13 cellular contexts compared by ENCODE assay signal in genomic region chr12:93757792-93758694, GRCh38.
"Had no signal": no experiment of that assay in that cellular context is flagged by ENCODE, and none has a peak within 500 bp of the region (broad histone marks: within the 10 kb centered on the region; RNA-seq: fewer than 3 reads in every experiment).

No MANE protein-coding gene starts in this region.

- DNase-seq: activated CD4-positive, alpha-beta memory T cell treated with anti-CD3 and anti-CD28 coated beads for 36 hours; activated CD4-positive, alpha-beta T cell treated with anti-CD3 and anti-CD28 coated beads for 36 hours; activated effector memory CD4-positive, alpha-beta T cell treated with anti-CD3 and anti-CD28 coated beads, Interleukin-2, amount 50 U/mL, for 16 hours; activated T-cell treated with anti-CD3 and anti-CD28 coated beads, Interleukin-2, amount 50 U/mL, for 24 hours; foreskin fibroblast; lower lobe of right lung; nephron progenitor cell; sigmoid colon; stimulated activated CD4-positive, alpha-beta T cell treated with anti-CD3 and anti-CD28 coated beads, Interleukin-1b, Interleukin-23, amount 100 ng/mL, for 48 hours; stimulated activated naive CD8-positive, alpha-beta T cell treated with anti-CD3 and anti-CD28 coated beads, Interleukin-15, amount 100 ng/mL, for 72 hours had no signal

- ATAC-seq: activated CD4-positive, alpha-beta T cell treated with anti-CD3 and anti-CD28 coated beads for 36 hours; stimulated activated naive CD8-positive, alpha-beta T cell treated with anti-CD3 and anti-CD28 coated beads, Interleukin-15, amount 100 ng/mL, for 72 hours had no signal

- H3K27ac Mint-ChIP-seq: activated CD4-positive, alpha-beta memory T cell treated with anti-CD3 and anti-CD28 coated beads for 36 hours; activated CD4-positive, alpha-beta T cell treated with anti-CD3 and anti-CD28 coated beads for 36 hours; activated naive CD4-positive, alpha-beta T cell treated with anti-CD3 and anti-CD28 coated beads, Interleukin-2, amount 50 U/mL, for 24 hours; activated T-cell treated with anti-CD3 and anti-CD28 coated beads, Interleukin-2, amount 50 U/mL, for 24 hours; nephron progenitor cell; stimulated activated naive CD8-positive, alpha-beta T cell treated with anti-CD3 and anti-CD28 coated beads, Interleukin-15, amount 100 ng/mL, for 72 hours; type B pancreatic cell had no signal

- H3K4me3 Mint-ChIP-seq: activated CD4-positive, alpha-beta memory T cell treated with anti-CD3 and anti-CD28 coated beads for 36 hours; activated CD4-positive, alpha-beta T cell treated with anti-CD3 and anti-CD28 coated beads for 36 hours; activated naive CD4-positive, alpha-beta T cell treated with anti-CD3 and anti-CD28 coated beads, Interleukin-2, amount 50 U/mL, for 24 hours; activated T-cell treated with anti-CD3 and anti-CD28 coated beads, Interleukin-2, amount 50 U/mL, for 24 hours; nephron progenitor cell; stimulated activated naive CD8-positive, alpha-beta T cell treated with anti-CD3 and anti-CD28 coated beads, Interleukin-15, amount 100 ng/mL, for 72 hours had no signal

- H3K27ac ChIP-seq: lower lobe of right lung, sigmoid colon, VCaP had no signal

- H3K27me3 Mint-ChIP-seq: activated CD4-positive, alpha-beta memory T cell treated with anti-CD3 and anti-CD28 coated beads for 36 hours; activated CD4-positive, alpha-beta T cell treated with anti-CD3 and anti-CD28 coated beads for 36 hours; activated naive CD4-positive, alpha-beta T cell treated with anti-CD3 and anti-CD28 coated beads, Interleukin-2, amount 50 U/mL, for 24 hours; activated T-cell treated with anti-CD3 and anti-CD28 coated beads, Interleukin-2, amount 50 U/mL, for 24 hours; stimulated activated naive CD8-positive, alpha-beta T cell treated with anti-CD3 and anti-CD28 coated beads, Interleukin-15, amount 100 ng/mL, for 72 hours; type B pancreatic cell had no signal

- H3K36me3 ChIP-seq: lower lobe of right lung, sigmoid colon had no signal

- H3K4me3 ChIP-seq: lower lobe of right lung, sigmoid colon had no signal

- H3K27me3 ChIP-seq: sigmoid colon had no signal
